20 cellular contexts compared by ENCODE assay signal in genomic region chr2:175744000-175744399, GRCh38.
"Had no signal": no experiment of that assay in that cellular context is flagged by ENCODE, and none has a peak within 500 bp of the region (broad histone marks: within the 10 kb centered on the region; RNA-seq: fewer than 3 reads in every experiment).

No MANE protein-coding gene starts in this region.

- H3K36me3 ChIP-seq: gastroesophageal sphincter, prostate gland, suprapubic skin, transverse colon, vagina had no signal

- H3K4me3 ChIP-seq: gastroesophageal sphincter, prostate gland, skin epidermis, suprapubic skin, transverse colon, vagina had no signal

- H3K9me3 ChIP-seq: gastroesophageal sphincter, prostate gland, suprapubic skin, transverse colon, vagina had no signal

- H3K27ac ChIP-seq: gastroesophageal sphincter, prostate gland, skin epidermis, suprapubic skin, transverse colon, vagina had no signal

- DNase-seq: activated CD4-positive, alpha-beta T cell treated with anti-CD3 and anti-CD28 coated beads, Interleukin-2, amount 10 ng/mL, durations not matched to agents 24 days and 14 days; activated CD8-positive, alpha-beta T cell treated with anti-CD3 and anti-CD28 coated beads for 36 hours; activated naive CD4-positive, alpha-beta T cell treated with Interleukin-2 at 50 U/mL for 16 hours; activated naive CD8-positive, alpha-beta T cell treated with anti-CD3 and anti-CD28 coated beads, Interleukin-2, amount 10 ng/mL, durations not matched to agents 7 days and 5 days; activated T-cell treated with anti-CD3 and anti-CD28 coated beads, Interleukin-2, amount 50 U/mL, for 24 hours; effector CD4-positive, alpha-beta T cell; immature natural killer cell; kidney glomerular epithelial cell; left ventricle myocardium superior; naive thymus-derived CD8-positive, alpha-beta T cell; right cardiac atrium; stimulated activated naive CD8-positive, alpha-beta T cell treated with anti-CD3 and anti-CD28 coated beads, Interleukin-15, amount 100 ng/mL, for 72 hours; T1000; transverse colon had no signal

- H3K4me1 ChIP-seq: gastroesophageal sphincter, prostate gland, suprapubic skin, transverse colon, vagina had no signal

- H3K27me3 ChIP-seq: gastroesophageal sphincter, suprapubic skin, transverse colon, vagina had no signal

- ATAC-seq: activated CD8-positive, alpha-beta T cell treated with anti-CD3 and anti-CD28 coated beads for 36 hours; esophagus mucosa; gastroesophageal sphincter; left ventricle myocardium superior; naive thymus-derived CD8-positive, alpha-beta T cell; right cardiac atrium; stimulated activated naive CD8-positive, alpha-beta T cell treated with anti-CD3 and anti-CD28 coated beads, Interleukin-15, amount 100 ng/mL, for 72 hours had no signal
